Comparison of ENCODE assay signal across 11 cellular contexts in the genomic region with DNA sequence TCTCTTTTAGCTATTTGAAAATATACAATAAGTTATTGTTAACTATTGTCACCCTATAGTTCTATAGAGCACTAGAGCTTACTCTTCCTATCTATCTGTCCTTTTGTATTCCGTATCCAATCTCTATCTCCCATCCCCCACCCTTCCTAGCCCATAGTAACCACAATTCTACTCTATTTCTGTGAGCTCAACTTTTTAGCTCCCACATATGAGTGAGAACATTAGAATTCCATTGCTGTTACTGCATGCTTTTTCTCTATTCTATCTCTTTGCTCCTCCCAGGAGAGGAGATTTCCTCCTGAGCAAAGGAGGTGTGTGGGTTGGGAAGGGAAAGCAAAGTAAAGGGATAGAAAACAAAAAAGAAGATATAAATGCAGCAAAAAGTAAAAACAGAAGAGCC.
DNase-seq lines count a peak whose midpoint lies in the region; ATAC-seq and TF ChIP-seq lines count a peak whose summit lies in the region.
"Had no signal": no experiment of that assay in that cellular context is flagged by ENCODE, and none has a peak within 500 bp of the region (broad histone marks: within the 10 kb centered on the region; RNA-seq: fewer than 3 reads in every experiment).

No MANE protein-coding gene starts in this region.

- H3K23ac ChIP-seq in mesendoderm (ENCODE audit: low read length), result no peak overlapping the region

- CTCF ChIA-PET in activated naive CD4-positive, alpha-beta T cell treated with anti-CD3 and anti-CD28 coated beads, Interleukin-2, amount 10 ng/mL, durations not matched to agents 7 days and 5 days (lab: Charles Lee), result interaction anchor here (0.6 kb wide), 1 partner anchor 14 kb away, joined by 3 read pairs; no protein-coding TSS in a partner anchor

- H3K4me3 ChIP-seq in mesendoderm (ENCODE audit: low read length) (no peak overlapping the region), upper lobe of left lung (no peak overlapping the region), lower leg skin (ENCODE audit: low read depth, poor library complexity, severe bottlenecking) (no peak overlapping the region)

- no peaks in the 10 kb centered on the region for H3K27me3 Mint-ChIP-seq in activated naive CD4-positive, alpha-beta T cell treated with anti-CD3 and anti-CD28 coated beads, Interleukin-2, amount 10 ng/mL, durations not matched to agents 7 days and 5 days

- DNase-seq in activated naive CD4-positive, alpha-beta T cell treated with anti-CD3 and anti-CD28 coated beads, Interleukin-2, amount 10 ng/mL, durations not matched to agents 7 days and 5 days, result no peak
- no peak for DNase-seq in activated naive CD4-positive, alpha-beta T cell treated with anti-CD3 and anti-CD28 coated beads, Interleukin-2, amount 50 U/mL, for 72 hours (ENCODE audit: low spot score in 2 of 2)
- DNase-seq in caudate nucleus (lab: John Stamatoyannopoulos, UW) (no peak), mesendoderm (peak; percentile 84), upper lobe of left lung (no peak), mucosa of gallbladder (ENCODE audit: low spot score) (no peak), lower leg skin (ENCODE audit: low spot score in 2 of 2) (no peak)
- DNase-seq: activated CD4-positive, alpha-beta T cell treated with anti-CD3 and anti-CD28 coated beads, Interleukin-2, amount 50 U/mL, for 48 hours; NCI-H1105 treated with DMSO at 0.1 percent for 48 hours; SHP77 had no signal

- no peak overlapping the region for H4K8ac ChIP-seq in mesendoderm (ENCODE audit: low read depth, low read length)

- TF ChIP-seq POLR2A in upper lobe of left lung (IDR thresholded peaks at IDR 0.05) (no peak), lower leg skin (IDR thresholded peaks at IDR 0.05) (no peak)

- peaks cover 7% of the 10 kb centered on the region for H3K36me3 Mint-ChIP-seq in activated naive CD4-positive, alpha-beta T cell treated with anti-CD3 and anti-CD28 coated beads, Interleukin-2, amount 10 ng/mL, durations not matched to agents 7 days and 5 days
- H3K36me3 Mint-ChIP-seq in activated naive CD4-positive, alpha-beta T cell treated with anti-CD3 and anti-CD28 coated beads, Interleukin-2, amount 50 U/mL, for 72 hours, result no peaks in the 10 kb centered on the region

- H3K4me1 Mint-ChIP-seq in activated naive CD4-positive, alpha-beta T cell treated with anti-CD3 and anti-CD28 coated beads, Interleukin-2, amount 10 ng/mL, durations not matched to agents 7 days and 5 days, result peaks cover 26% of the 10 kb centered on the region

- intact Hi-C loops in lower leg skin (cut with DNase I; ENCODE audit: low total_unique reads), result no loop called here

- no peaks in the 10 kb centered on the region for H3K79me2 ChIP-seq in mesendoderm (ENCODE audit: control insufficient read depth, insufficient read depth, low read length)

- H3K27me3 ChIP-seq in mesendoderm (ENCODE audit: insufficient read depth, low read length, poor library complexity) (no peaks in the 10 kb centered on the region), upper lobe of left lung (no peaks in the 10 kb centered on the region)

- peak overlapping the region; percentile 1 for H3K27ac Mint-ChIP-seq in activated naive CD4-positive, alpha-beta T cell treated with anti-CD3 and anti-CD28 coated beads, Interleukin-2, amount 10 ng/mL, durations not matched to agents 7 days and 5 days
- H3K27ac Mint-ChIP-seq in activated naive CD4-positive, alpha-beta T cell treated with anti-CD3 and anti-CD28 coated beads, Interleukin-2, amount 50 U/mL, for 72 hours, result no peak overlapping the region

- no peak overlapping the region for H3K9ac ChIP-seq in mesendoderm (ENCODE audit: low read length)

- no peak overlapping the region for H3K4ac ChIP-seq in mesendoderm (ENCODE audit: low read depth, low read length)

- H2AK5ac ChIP-seq in mesendoderm (ENCODE audit: low read length), result no peak overlapping the region

- H3K9me3 Mint-ChIP-seq in activated naive CD4-positive, alpha-beta T cell treated with anti-CD3 and anti-CD28 coated beads, Interleukin-2, amount 10 ng/mL, durations not matched to agents 7 days and 5 days, result peaks cover 2% of the 10 kb centered on the region
- peaks cover 4 to 5% of the 10 kb centered on the region in 2 donors for H3K9me3 Mint-ChIP-seq in activated naive CD4-positive, alpha-beta T cell treated with anti-CD3 and anti-CD28 coated beads, Interleukin-2, amount 50 U/mL, for 72 hours

- no CpG with 5 or more reads among the region's 1 CpG for WGBS in mesendoderm (ENCODE audit: extremely low coverage, insufficient coverage, low lambda C conversion rate)
- 86 to 87% methylated on average over 1 of the region's 1 CpG for WGBS in upper lobe of left lung, 2 donors
- WGBS in lower leg skin, 2 donors, result 88% methylated on average over 1 of the region's 1 CpG

- H3K4me1 ChIP-seq in mesendoderm (ENCODE audit: control insufficient read depth, low read depth, low read length) (peaks cover 4% of the 10 kb centered on the region), upper lobe of left lung (peaks cover 24 to 29% (median 26%) of the 10 kb centered on the region in 4 donors)

- H2BK5ac ChIP-seq in mesendoderm (ENCODE audit: low read length), result no peak overlapping the region

- TF ChIP-seq EP300 in upper lobe of left lung (IDR thresholded peaks at IDR 0.05), result no peak

- no peak for ATAC-seq in activated naive CD4-positive, alpha-beta T cell treated with anti-CD3 and anti-CD28 coated beads, Interleukin-2, amount 50 U/mL, for 72 hours
- ATAC-seq in upper lobe of left lung (ENCODE audit: low FRiP score in 2 of 2), result peak in 1 of 2 donors; percentile 46
- no peak for ATAC-seq in HG02678 (IDR thresholded peaks at IDR 0.05; ENCODE audit: unreplicated experiment)

- no peak overlapping the region for H3K4me2 ChIP-seq in mesendoderm (ENCODE audit: low read length)

- TF ChIP-seq CTCF in upper lobe of left lung (IDR thresholded peaks at IDR 0.05), result no peak
- no peak for TF ChIP-seq CTCF in lower leg skin (IDR thresholded peaks at IDR 0.05)

- H3K9me3 ChIP-seq in upper lobe of left lung, result no peaks in the 10 kb centered on the region

- no peak overlapping the region for H3K56ac ChIP-seq in mesendoderm (ENCODE audit: low read length)

- no peak overlapping the region for H2BK15ac ChIP-seq in mesendoderm (replicated peaks; ENCODE audit: low read depth)

- H2BK120ac ChIP-seq in mesendoderm (ENCODE audit: low read depth, low read length), result no peak overlapping the region

- H3K4me3 Mint-ChIP-seq in activated naive CD4-positive, alpha-beta T cell treated with anti-CD3 and anti-CD28 coated beads, Interleukin-2, amount 10 ng/mL, durations not matched to agents 7 days and 5 days, result no peak overlapping the region

- no peaks in the 10 kb centered on the region for H3K79me1 ChIP-seq in mesendoderm (ENCODE audit: low read length)

- no peak overlapping the region for H3K18ac ChIP-seq in mesendoderm (ENCODE audit: low read length)

- H4K5ac ChIP-seq in mesendoderm (ENCODE audit: low read length), result no peak overlapping the region

- H3K27ac ChIP-seq in caudate nucleus (ENCODE audit: low read depth, low read length) (peak overlapping the region; percentile 72), mesendoderm (ENCODE audit: low read depth, low read length) (peak overlapping the region; percentile 12), upper lobe of left lung (peak overlapping the region in 3 of 4 donors; percentile 13 to 79 (median 58))

- H3K36me3 ChIP-seq in mesendoderm (ENCODE audit: control insufficient read depth, insufficient read depth, low read length) (no peaks in the 10 kb centered on the region), upper lobe of left lung (no peaks in the 10 kb centered on the region)

Comparison
In these comparisons a context has a peak if more than half of its experiments do, and no peak if none do; other contexts are left out.
1. H3K27ac ChIP-seq: peak in every context shown above with its lines; median percentile 72 in caudate nucleus; 58 in upper lobe of left lung; 12 in mesendoderm.